In the genomic region with DNA sequence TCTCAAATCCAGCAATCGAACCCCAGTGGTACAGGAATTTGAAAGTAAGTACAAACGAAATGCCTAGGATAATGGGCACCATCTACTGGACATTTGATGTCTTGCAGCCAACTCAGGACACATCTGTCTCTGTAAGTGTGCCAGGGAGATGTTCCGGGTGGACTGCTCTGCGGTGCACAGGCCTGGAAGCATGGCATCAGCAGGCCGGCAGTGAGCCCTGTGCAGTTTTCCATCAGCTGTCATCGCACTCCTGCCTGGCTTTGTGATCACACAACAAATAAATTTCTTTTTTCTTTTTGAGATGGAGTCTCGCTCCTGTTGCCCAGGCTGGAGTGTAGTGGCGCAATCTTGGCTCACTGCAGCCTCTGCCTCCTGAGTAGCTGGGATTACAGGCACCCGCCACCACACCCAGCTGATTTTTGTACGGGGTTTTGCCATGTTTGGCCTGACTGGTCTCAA, we compare ENCODE assay signal across 1 cellular context.
TF ChIP-seq lines count a peak whose summit lies in the region.

No MANE protein-coding gene starts in this region.

TF ChIP-seq in WTC11, 78 proteins besides CTCF, POLR2A, EP300 and RAD21 (continued from another document):
- no peak for TF ChIP-seq ZNF263 (CRISPR knock-in tag; IDR thresholded peaks at IDR 0.05; ENCODE audit: low read depth)
- no peak for TF ChIP-seq ZNF671 (CRISPR knock-in tag; IDR thresholded peaks at IDR 0.05)
- TF ChIP-seq PRRX2 (CRISPR knock-in tag; IDR thresholded peaks at IDR 0.05): no peak
- TF ChIP-seq, protein P1, sequence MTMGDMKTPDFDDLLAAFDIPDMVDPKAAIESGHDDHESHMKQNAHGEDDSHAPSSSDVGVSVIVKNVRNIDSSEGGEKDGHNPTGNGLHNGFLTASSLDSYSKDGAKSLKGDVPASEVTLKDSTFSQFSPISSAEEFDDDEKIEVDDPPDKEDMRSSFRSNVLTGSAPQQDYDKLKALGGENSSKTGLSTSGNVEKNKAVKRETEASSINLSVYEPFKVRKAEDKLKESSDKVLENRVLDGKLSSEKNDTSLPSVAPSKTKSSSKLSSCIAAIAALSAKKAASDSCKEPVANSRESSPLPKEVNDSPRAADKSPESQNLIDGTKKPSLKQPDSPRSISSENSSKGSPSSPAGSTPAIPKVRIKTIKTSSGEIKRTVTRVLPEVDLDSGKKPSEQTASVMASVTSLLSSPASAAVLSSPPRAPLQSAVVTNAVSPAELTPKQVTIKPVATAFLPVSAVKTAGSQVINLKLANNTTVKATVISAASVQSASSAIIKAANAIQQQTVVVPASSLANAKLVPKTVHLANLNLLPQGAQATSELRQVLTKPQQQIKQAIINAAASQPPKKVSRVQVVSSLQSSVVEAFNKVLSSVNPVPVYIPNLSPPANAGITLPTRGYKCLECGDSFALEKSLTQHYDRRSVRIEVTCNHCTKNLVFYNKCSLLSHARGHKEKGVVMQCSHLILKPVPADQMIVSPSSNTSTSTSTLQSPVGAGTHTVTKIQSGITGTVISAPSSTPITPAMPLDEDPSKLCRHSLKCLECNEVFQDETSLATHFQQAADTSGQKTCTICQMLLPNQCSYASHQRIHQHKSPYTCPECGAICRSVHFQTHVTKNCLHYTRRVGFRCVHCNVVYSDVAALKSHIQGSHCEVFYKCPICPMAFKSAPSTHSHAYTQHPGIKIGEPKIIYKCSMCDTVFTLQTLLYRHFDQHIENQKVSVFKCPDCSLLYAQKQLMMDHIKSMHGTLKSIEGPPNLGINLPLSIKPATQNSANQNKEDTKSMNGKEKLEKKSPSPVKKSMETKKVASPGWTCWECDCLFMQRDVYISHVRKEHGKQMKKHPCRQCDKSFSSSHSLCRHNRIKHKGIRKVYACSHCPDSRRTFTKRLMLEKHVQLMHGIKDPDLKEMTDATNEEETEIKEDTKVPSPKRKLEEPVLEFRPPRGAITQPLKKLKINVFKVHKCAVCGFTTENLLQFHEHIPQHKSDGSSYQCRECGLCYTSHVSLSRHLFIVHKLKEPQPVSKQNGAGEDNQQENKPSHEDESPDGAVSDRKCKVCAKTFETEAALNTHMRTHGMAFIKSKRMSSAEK (CRISPR knock-in tag; IDR thresholded peaks at IDR 0.05; ENCODE audit: borderline replicate concordance): no peak
- TF ChIP-seq NFE2L1 (CRISPR knock-in tag; IDR thresholded peaks at IDR 0.05): no peak
- TF ChIP-seq MYBL2 (CRISPR knock-in tag; IDR thresholded peaks at IDR 0.05): no peak
